27 cellular contexts compared by ENCODE assay signal in the genomic region with DNA sequence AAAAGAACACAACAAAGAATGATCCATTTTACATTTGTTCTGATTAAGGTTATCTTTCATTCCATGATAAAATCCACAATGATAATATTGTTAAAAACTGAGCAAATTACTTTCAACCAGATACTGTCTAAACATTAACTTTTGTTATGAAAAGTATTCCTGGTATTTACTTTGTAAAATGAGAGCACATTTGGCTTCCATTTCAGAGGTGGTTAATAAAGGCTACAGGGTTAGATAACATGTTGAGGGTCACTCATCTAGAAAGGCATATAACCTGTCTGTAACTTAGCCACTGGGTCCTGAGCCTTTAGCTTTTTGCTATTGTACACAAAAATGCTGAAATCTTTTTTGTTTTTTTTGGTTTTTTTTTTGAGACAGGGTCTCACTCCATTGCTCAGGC.
"Had no signal": no experiment of that assay in that cellular context is flagged by ENCODE, and none has a peak within 500 bp of the region (broad histone marks: within the 10 kb centered on the region; RNA-seq: fewer than 3 reads in every experiment).

No MANE protein-coding gene starts in this region.

- H3K4me2 ChIP-seq: hepatocyte had no signal

- ATAC-seq: gastroesophageal sphincter; left colon; naive thymus-derived CD4-positive, alpha-beta T cell; stimulated activated naive B cell treated with anti-CD40 and anti-IgM and Interleukin-4, amounts not matched to agents 10 μg/mL and 1 μg/mL and 100 μg/mL, for 72 hours had no signal

- H3K27me3 ChIP-seq: ascending aorta, ovary, testis had no signal

- H3K79me2 ChIP-seq: hepatocyte had no signal

- H3K36me3 ChIP-seq: ascending aorta, cardiac muscle cell, gastroesophageal sphincter, ovary, prostate gland, right atrium auricular region, transverse colon had no signal

- DNase-seq: activated CD4-positive, alpha-beta T cell treated with anti-CD3 and anti-CD28 coated beads for 48 hours; activated CD4-positive, alpha-beta T cell treated with anti-CD3 and anti-CD28 coated beads, Interleukin-2, amount 50 U/mL, for 48 hours; activated CD8-positive, alpha-beta memory T cell treated with anti-CD3 and anti-CD28 coated beads, Interleukin-2, amount 50 U/mL, for 4 hours; activated effector memory CD4-positive, alpha-beta T cell treated with anti-CD3 and anti-CD28 coated beads, Interleukin-2, amount 50 U/mL, for 16 hours; activated naive CD4-positive, alpha-beta T cell treated with anti-CD3 and anti-CD28 coated beads for 36 hours; activated naive CD8-positive, alpha-beta T cell treated with anti-CD3 and anti-CD28 coated beads for 36 hours; activated T-cell treated with anti-CD3 and anti-CD28 coated beads, Interleukin-2, amount 50 U/mL, for 1 hour; dorsolateral prefrontal cortex; effector memory CD4-positive, alpha-beta T cell; islet precursor cell; left colon; midbrain; naive thymus-derived CD4-positive, alpha-beta T cell; ovary; stimulated activated CD4-positive, alpha-beta T cell treated with anti-CD3 and anti-CD28 coated beads, Interleukin-15, amount 100 ng/mL, for 24 hours; stimulated activated CD4-positive, alpha-beta T cell treated with anti-CD3 and anti-CD28 coated beads, Interleukin-2, amount 100 ng/mL, for 24 hours; stimulated activated naive B cell treated with anti-CD40 and anti-IgM and Interleukin-4, amounts not matched to agents 10 μg/mL and 1 μg/mL and 100 μg/mL, for 72 hours; testis; transverse colon had no signal

- H3K9me3 ChIP-seq: ascending aorta, ovary, prostate gland, testis, transverse colon had no signal

- H3K4me1 ChIP-seq: prostate gland, testis, transverse colon had no signal

- FAIRE-seq: urothelium cell line had no signal

- H2AFZ ChIP-seq: hepatocyte had no signal

- H3K4me3 ChIP-seq: ascending aorta, cardiac muscle cell, coronary artery, dorsolateral prefrontal cortex, gastroesophageal sphincter, hepatocyte, ovary, prostate gland, right atrium auricular region, testis, transverse colon had no signal

- H3K27ac ChIP-seq: ascending aorta, cardiac muscle cell, coronary artery, dorsolateral prefrontal cortex, gastroesophageal sphincter, hepatocyte, ovary, prostate gland, right atrium auricular region, testis, transverse colon had no signal
